ENCODE assay signal across 9 cellular contexts in genomic region chr16:11976850-11977205, GRCh38. TPM values are rescaled to one million over a fixed set of nuclear protein-coding genes. Genes with fewer than 3 reads are reported as not detected.
DNase-seq lines count a peak whose midpoint lies in the region; ATAC-seq and TF ChIP-seq lines count a peak whose summit lies in the region.
"Had no signal": no experiment of that assay in that cellular context is flagged by ENCODE, and none has a peak within 500 bp of the region (broad histone marks: within the 10 kb centered on the region; RNA-seq: fewer than 3 reads in every experiment).

No MANE protein-coding gene starts in this region.

- POLR2A ChIA-PET in activated B cell treated with CpG ODN at 0.5 μM for 24 hours (lab: Charles Lee), result interaction anchor here (0.6 to 5.9 kb wide), 18 partner anchors 8 to 92 kb away, joined by 3 to 97 read pairs (median 6); partner anchors contain the start of gene TNFRSF17

- peak overlapping the region; percentile 61 for H3K27ac ChIP-seq in right cardiac atrium (ENCODE audit: low read length)

- intact Hi-C loops in activated naive CD4-positive, alpha-beta T cell treated with anti-CD3 and anti-CD28 coated beads for 36 hours (cut with micrococcal nuclease), result loop anchor here (1.0 to 10.0 kb wide), 3 partner anchors 63 to 126 kb away; partner anchors contain the start of gene RSL1D1
- intact Hi-C loops in activated B cell treated with CpG ODN at 0.5 μM for 24 hours (cut with micrococcal nuclease), result loop anchor here (1.0 to 5.0 kb wide), 5 partner anchors 11 to 126 kb away; partner anchors contain the start of genes GSPT1 and RSL1D1
- intact Hi-C loops in right cardiac atrium (cut with DNase I), result loop anchor here in 2 of 4 donors (10.0 kb wide), 1 partner anchor 88 kb away; no protein-coding TSS in a partner anchor

- H3K27me3 Mint-ChIP-seq in activated naive CD4-positive, alpha-beta T cell treated with anti-CD3 and anti-CD28 coated beads for 36 hours (ENCODE audit: low read depth), result no peaks in the 10 kb centered on the region
- H3K27me3 Mint-ChIP-seq in activated B cell treated with CpG ODN at 0.5 μM for 24 hours, result no peaks in the 10 kb centered on the region

- H3K4me1 Mint-ChIP-seq in activated naive CD4-positive, alpha-beta T cell treated with anti-CD3 and anti-CD28 coated beads for 36 hours (ENCODE audit: low read depth), result peaks cover 34% of the 10 kb centered on the region
- peaks cover 60% of the 10 kb centered on the region for H3K4me1 Mint-ChIP-seq in activated B cell treated with CpG ODN at 0.5 μM for 24 hours
- H3K4me1 Mint-ChIP-seq in stimulated activated effector memory CD8-positive, alpha-beta T cell treated with anti-CD3 and anti-CD28 coated beads, Interleukin-12 subunit alpha, Interleukin-12 subunit beta, amount 100 ng/mL, for 72 hours, result peaks cover 41% of the 10 kb centered on the region

- under 1% methylated on average over 19 of the region's 19 CpGs for WGBS in right cardiac atrium

- peaks cover 4% of the 10 kb centered on the region for H3K36me3 Mint-ChIP-seq in activated naive CD4-positive, alpha-beta T cell treated with anti-CD3 and anti-CD28 coated beads for 36 hours (ENCODE audit: low read depth)
- peaks cover 30% of the 10 kb centered on the region for H3K36me3 Mint-ChIP-seq in activated B cell treated with CpG ODN at 0.5 μM for 24 hours (ENCODE audit: low read depth)
- peaks cover 7% of the 10 kb centered on the region for H3K36me3 Mint-ChIP-seq in stimulated activated effector memory CD8-positive, alpha-beta T cell treated with anti-CD3 and anti-CD28 coated beads, Interleukin-12 subunit alpha, Interleukin-12 subunit beta, amount 100 ng/mL, for 72 hours

- no peaks in the 10 kb centered on the region for H3K9me3 ChIP-seq in right cardiac atrium (ENCODE audit: control insufficient read depth, low read length)

- H3K4me1 ChIP-seq in right cardiac atrium (ENCODE audit: control insufficient read depth, insufficient read depth, low read length), result no peaks in the 10 kb centered on the region

- H3K9me3 Mint-ChIP-seq in activated naive CD4-positive, alpha-beta T cell treated with anti-CD3 and anti-CD28 coated beads for 36 hours, result no peaks in the 10 kb centered on the region
- H3K9me3 Mint-ChIP-seq in activated B cell treated with CpG ODN at 0.5 μM for 24 hours, result no peaks in the 10 kb centered on the region
- H3K9me3 Mint-ChIP-seq in stimulated activated effector memory CD8-positive, alpha-beta T cell treated with anti-CD3 and anti-CD28 coated beads, Interleukin-12 subunit alpha, Interleukin-12 subunit beta, amount 100 ng/mL, for 72 hours, result no peaks in the 10 kb centered on the region

- no peak for TF ChIP-seq CTCF in activated B cell treated with CpG ODN at 0.5 μM for 24 hours (IDR thresholded peaks at IDR 0.05)

- no peaks in the 10 kb centered on the region for H3K27me3 ChIP-seq in right cardiac atrium (ENCODE audit: control insufficient read depth, insufficient read depth)

- DNase-seq in activated naive CD4-positive, alpha-beta T cell treated with anti-CD3 and anti-CD28 coated beads for 36 hours, result no peak
- no peak for DNase-seq in activated naive CD4-positive, alpha-beta T cell (lab: John Stamatoyannopoulos, UW)
- DNase-seq in activated B cell treated with CpG ODN at 0.5 μM for 24 hours, result no peak
- no peak for DNase-seq in right cardiac atrium
- DNase-seq in stimulated activated effector memory CD8-positive, alpha-beta T cell treated with anti-CD3 and anti-CD28 coated beads, Interleukin-12 subunit alpha, Interleukin-12 subunit beta, amount 100 ng/mL, for 72 hours (ENCODE audit: low spot score in 2 of 2), result peak in 1 of 2 donors; percentile 9
- no peak for DNase-seq in SKM-1 (lab: John Stamatoyannopoulos, UW; ENCODE audit: unreplicated experiment)
- DNase-seq in cerebellar cortex (ENCODE audit: low spot score), result no peak
- no peak for DNase-seq in activated CD4-positive, alpha-beta T cell treated with anti-CD3 and anti-CD28 coated beads for 4 hours

- H3K27ac Mint-ChIP-seq in activated naive CD4-positive, alpha-beta T cell treated with anti-CD3 and anti-CD28 coated beads for 36 hours, result no peak overlapping the region
- H3K27ac Mint-ChIP-seq in activated B cell treated with CpG ODN at 0.5 μM for 24 hours, result peak overlapping the region; percentile 77
- H3K27ac Mint-ChIP-seq in stimulated activated effector memory CD8-positive, alpha-beta T cell treated with anti-CD3 and anti-CD28 coated beads, Interleukin-12 subunit alpha, Interleukin-12 subunit beta, amount 100 ng/mL, for 72 hours, result peak overlapping the region; percentile 97

- H3K4me3 ChIP-seq in right cardiac atrium (ENCODE audit: low read length), result peak overlapping the region; percentile 98

- H3K4me3 Mint-ChIP-seq in activated naive CD4-positive, alpha-beta T cell treated with anti-CD3 and anti-CD28 coated beads for 36 hours, result peak overlapping the region; percentile 96
- peak overlapping the region; percentile 96 for H3K4me3 Mint-ChIP-seq in activated B cell treated with CpG ODN at 0.5 μM for 24 hours
- H3K4me3 Mint-ChIP-seq in stimulated activated effector memory CD8-positive, alpha-beta T cell treated with anti-CD3 and anti-CD28 coated beads, Interleukin-12 subunit alpha, Interleukin-12 subunit beta, amount 100 ng/mL, for 72 hours, result peak overlapping the region; percentile 99

- ATAC-seq in activated B cell treated with CpG ODN at 0.5 μM for 24 hours (ENCODE audit: low read depth) (peak; percentile 2), right cardiac atrium (peak; percentile 12 to 15)
- no peak for ATAC-seq in stimulated activated effector memory CD8-positive, alpha-beta T cell treated with anti-CD3 and anti-CD28 coated beads, Interleukin-12 subunit alpha, Interleukin-12 subunit beta, amount 100 ng/mL, for 72 hours

- CTCF ChIA-PET in activated naive CD4-positive, alpha-beta T cell treated with anti-CD3 and anti-CD28 coated beads for 36 hours (lab: Charles Lee), result interaction anchor here (1.5 to 2.2 kb wide), 2 partner anchors 9 to 91 kb away, joined by 6 to 8 read pairs; no protein-coding TSS in a partner anchor
- CTCF ChIA-PET in activated B cell treated with CpG ODN at 0.5 μM for 24 hours (lab: Charles Lee), result interaction anchor here (1.1 to 2.7 kb wide), 3 partner anchors 11 to 91 kb away, joined by 4 to 20 read pairs (median 4); partner anchors contain the start of gene TNFRSF17

RNA-seq across cellular contexts. Expression of gene SNX29, which starts 0.3 kb away (rescaled TPM):
- 10 to 100 TPM in 1 of 2 experiments, 1 to 10 TPM in 1; 9.7 to 11.2 TPM for total RNA-seq in activated naive CD4-positive, alpha-beta T cell treated with anti-CD3 and anti-CD28 coated beads for 36 hours
- total RNA-seq in activated B cell treated with CpG ODN at 0.5 μM for 24 hours (173 and 195 TPM in 2 replicates), right cardiac atrium (10 to 100 TPM; 13.2 to 20.1 (median 16.2) TPM)
- 3.0 TPM for polyA plus RNA-seq in right cardiac atrium

RNA-seq across cellular contexts. Expression of gene TNFRSF17, which starts 11.8 kb away (rescaled TPM):
- not detected for total RNA-seq in activated naive CD4-positive, alpha-beta T cell treated with anti-CD3 and anti-CD28 coated beads for 36 hours
- total RNA-seq in activated B cell treated with CpG ODN at 0.5 μM for 24 hours, result 6.9 and 8.0 TPM in 2 replicates
- total RNA-seq in right cardiac atrium, result under 1 TPM in 1 of 4 donors, not detected in 3; 0.38 TPM
- not detected for polyA plus RNA-seq in right cardiac atrium
- total RNA-seq: dermis microvascular lymphatic vessel endothelial cell had no signal

RNA-seq across cellular contexts. Expression of gene NPIPB2, which starts 35.0 kb away (rescaled TPM):
- 1 to 10 TPM; 8.5 to 8.7 TPM for total RNA-seq in activated naive CD4-positive, alpha-beta T cell treated with anti-CD3 and anti-CD28 coated beads for 36 hours
- total RNA-seq in activated B cell treated with CpG ODN at 0.5 μM for 24 hours, result 13.8 and 18.7 TPM in 2 replicates
- 1 to 10 TPM; 2.4 to 6.8 (median 5.6) TPM for total RNA-seq in right cardiac atrium
- 6.3 TPM for polyA plus RNA-seq in right cardiac atrium
